In the genomic region with DNA sequence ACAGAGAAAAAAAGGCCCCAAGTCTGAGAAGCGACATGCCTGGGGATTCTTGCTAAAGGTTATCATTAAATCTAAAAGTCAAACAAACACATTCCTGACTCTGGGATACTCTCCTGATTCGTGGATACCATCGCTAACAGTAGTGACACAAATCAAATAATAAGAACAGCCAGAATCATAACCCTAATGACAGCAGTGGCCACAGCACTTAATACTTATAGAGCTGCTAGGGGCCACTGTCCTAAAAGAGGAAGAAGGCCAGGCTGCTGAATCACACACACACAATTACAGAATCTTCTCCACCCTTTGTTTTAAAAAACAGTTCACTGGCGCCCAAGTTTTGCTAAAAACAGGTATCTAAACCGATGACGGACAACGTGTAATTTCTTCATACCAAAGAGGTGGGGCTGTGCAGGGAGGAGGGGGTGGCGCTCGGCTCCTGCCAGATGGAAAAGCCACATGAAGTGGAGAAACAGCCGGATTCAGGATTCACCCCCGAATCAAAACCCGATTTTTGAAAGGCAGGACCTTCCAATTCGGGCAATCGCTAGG, we compare ENCODE assay signal across 8 cellular contexts. TPM values are rescaled to one million over a fixed set of nuclear protein-coding genes. Genes with fewer than 3 reads are reported as not detected.
DNase-seq lines count a peak whose midpoint lies in the region; ATAC-seq and TF ChIP-seq lines count a peak whose summit lies in the region.

No MANE protein-coding gene starts in this region.

- WGBS in heart left ventricle, 4 donors = 3 to 5% (median 4%) methylated on average over 14 of the region's 14 CpGs

- H3K36me3 Mint-ChIP-seq in activated naive CD8-positive, alpha-beta T cell treated with anti-CD3 and anti-CD28 coated beads for 36 hours = peaks cover 5% of the 10 kb centered on the region

- DNase-seq in stimulated activated CD4-positive, alpha-beta T cell treated with anti-CD3 and anti-CD28 coated beads, Interleukin-15, amount 100 ng/mL, for 24 hours = peak; percentile 44
- no peak for DNase-seq in stimulated activated CD4-positive, alpha-beta T cell treated with anti-CD3 and anti-CD28 coated beads, Interleukin-4, amount 100 ng/mL, for 4 hours
- DNase-seq in NCI-H226 = peak; percentile 41
- no peak for DNase-seq in activated naive CD8-positive, alpha-beta T cell treated with anti-CD3 and anti-CD28 coated beads for 36 hours
- DNase-seq in heart left ventricle = peak in 3 of 5 donors; percentile 32 to 62 (median 43)
- peak in 7 of 10 donors; percentile 22 to 91 (median 44) for DNase-seq in posterior cingulate gyrus
- DNase-seq in activated CD8-positive, alpha-beta memory T cell treated with anti-CD3 and anti-CD28 coated beads, Interleukin-2, amount 50 U/mL, for 4 hours = no peak

- peak overlapping the region; percentile 76 to 99 (median 86) for H3K4me3 ChIP-seq in heart left ventricle

- peaks cover 0 to 8% (median 0%) of the 10 kb centered on the region in 9 donors for H3K36me3 ChIP-seq in heart left ventricle

- peak overlapping the region; percentile 86 for H3K4me3 Mint-ChIP-seq in activated naive CD8-positive, alpha-beta T cell treated with anti-CD3 and anti-CD28 coated beads for 36 hours

- no peaks in the 10 kb centered on the region for H3K9me3 ChIP-seq in heart left ventricle

- TF ChIP-seq POLR2A in heart left ventricle (IDR thresholded peaks at IDR 0.05) = no peak

- no peaks in the 10 kb centered on the region for H3K9me3 Mint-ChIP-seq in activated naive CD8-positive, alpha-beta T cell treated with anti-CD3 and anti-CD28 coated beads for 36 hours

- H3K4me1 Mint-ChIP-seq in activated naive CD8-positive, alpha-beta T cell treated with anti-CD3 and anti-CD28 coated beads for 36 hours = peaks cover 23% of the 10 kb centered on the region

- peaks cover 0 to 40% (median 24%) of the 10 kb centered on the region in 12 donors for H3K4me1 ChIP-seq in heart left ventricle

- H3K27me3 Mint-ChIP-seq in activated naive CD8-positive, alpha-beta T cell treated with anti-CD3 and anti-CD28 coated beads for 36 hours = no peaks in the 10 kb centered on the region

- peak overlapping the region; percentile 93 to 99 (median 99) for H3K27ac ChIP-seq in heart left ventricle

- H3K27me3 ChIP-seq in heart left ventricle = no peaks in the 10 kb centered on the region

- peak overlapping the region; percentile 83 for H3K27ac Mint-ChIP-seq in activated naive CD8-positive, alpha-beta T cell treated with anti-CD3 and anti-CD28 coated beads for 36 hours

- no peak for TF ChIP-seq CTCF in heart left ventricle (IDR thresholded peaks at IDR 0.05)

- intact Hi-C loops in heart left ventricle (cut with DNase I) (no loop called here), posterior cingulate gyrus (cut with DNase I) (no loop called here)

- peak in 3 of 4 donors; percentile 25 to 51 (median 50) for ATAC-seq in heart left ventricle
- no peak for ATAC-seq in HG03280 (IDR thresholded peaks at IDR 0.05; ENCODE audit: unreplicated experiment)

RNA-seq across cellular contexts. Expression of gene CLIP1, which starts 1.1 kb away (rescaled TPM):
- total RNA-seq in activated naive CD8-positive, alpha-beta T cell treated with anti-CD3 and anti-CD28 coated beads for 36 hours = 10 to 100 TPM; 32.4 to 33.9 TPM
- 100 to 1,000 TPM in 6 of 9 donors, 10 to 100 TPM in 3; 71.1 to 173 (median 107) TPM for total RNA-seq in heart left ventricle
- 10 to 100 TPM; 31.9 to 76.8 TPM for polyA plus RNA-seq in heart left ventricle

Comparison
In these comparisons a context has a peak if more than half of its experiments do, and no peak if none do; other contexts are left out.
1. DNase-seq: peak in stimulated activated CD4-positive, alpha-beta T cell treated with anti-CD3 and anti-CD28 coated beads, Interleukin-15, amount 100 ng/mL, for 24 hours (single experiment), NCI-H226 (single experiment), heart left ventricle (3 of 5) and posterior cingulate gyrus (7 of 10); none in stimulated activated CD4-positive, alpha-beta T cell treated with anti-CD3 and anti-CD28 coated beads, Interleukin-4, amount 100 ng/mL, for 4 hours (0 of 2), activated naive CD8-positive, alpha-beta T cell treated with anti-CD3 and anti-CD28 coated beads for 36 hours (single experiment) and activated CD8-positive, alpha-beta memory T cell treated with anti-CD3 and anti-CD28 coated beads, Interleukin-2, amount 50 U/mL, for 4 hours (single experiment).